In genomic region chr6:156886409-156886808, GRCh38 we compare ENCODE assay signal across 8 cellular contexts.
DNase-seq lines count a peak whose midpoint lies in the region; ATAC-seq, FAIRE-seq and TF ChIP-seq lines count a peak whose summit lies in the region.

No MANE protein-coding gene starts in this region.

- intact Hi-C loops in pancreas (cut with DNase I) (no loop called here), posterior vena cava (cut with DNase I) (no loop called here)

- H3K4me3 Mint-ChIP-seq in astrocyte (ENCODE audit: unreplicated experiment) = no peak overlapping the region

- FAIRE-seq in astrocyte (lab: Jason Lieb, UNC) (no peak), pancreas (lab: Jason Lieb, UNC) (no peak)

- H3K27me3 Mint-ChIP-seq in astrocyte (ENCODE audit: low read depth, unreplicated experiment) = no peaks in the 10 kb centered on the region

- peaks cover 4% of the 10 kb centered on the region for H3K36me3 Mint-ChIP-seq in astrocyte (ENCODE audit: low read depth, unreplicated experiment)

- WGBS in pancreas, 2 donors = 51% methylated on average over 8 of the region's 8 CpGs

- H3K4me1 Mint-ChIP-seq in astrocyte (ENCODE audit: low read depth, unreplicated experiment) = peaks cover 31% of the 10 kb centered on the region

- ATAC-seq in GM19397 (IDR thresholded peaks at IDR 0.05; ENCODE audit: unreplicated experiment) = peak; percentile 52
- ATAC-seq in HG03108 (IDR thresholded peaks at IDR 0.05; ENCODE audit: unreplicated experiment) = peak; percentile 63
- peak; percentile 39 to 69 (median 47) for ATAC-seq in pancreas

- H3K4me3 ChIP-seq in astrocyte (ENCODE audit: insufficient read depth, low read depth, low read length) = no peak overlapping the region
- H3K4me3 ChIP-seq in pancreas = no peak overlapping the region

- no peak overlapping the region for H3K9ac ChIP-seq in astrocyte (ENCODE audit: low read length)

- peaks cover 96% of the 10 kb centered on the region for H4K20me1 ChIP-seq in astrocyte (ENCODE audit: insufficient read depth, low read length)

- H3K9me3 Mint-ChIP-seq in astrocyte (ENCODE audit: unreplicated experiment) = no peaks in the 10 kb centered on the region

- TF ChIP-seq CTCF in astrocyte (IDR thresholded peaks at IDR 0.05; ENCODE audit: insufficient read depth, low read depth, low read length) (no peak), pancreas (IDR thresholded peaks at IDR 0.05) (no peak)

- H3K4me2 ChIP-seq in astrocyte (ENCODE audit: low read length) = peak overlapping the region; percentile 12

- H3K79me2 ChIP-seq in astrocyte (ENCODE audit: insufficient read depth, low read length) = peaks cover 97% of the 10 kb centered on the region

- H3K27ac Mint-ChIP-seq in astrocyte (ENCODE audit: unreplicated experiment) = no peak overlapping the region

- H3K4me1 ChIP-seq in astrocyte (ENCODE audit: insufficient read depth, low read length) (peaks cover 4% of the 10 kb centered on the region), pancreas (peaks cover 0 to 44% (median 20%) of the 10 kb centered on the region in 3 donors)

- no peak overlapping the region for H2AFZ ChIP-seq in astrocyte (ENCODE audit: low read depth, low read length)

- DNase-seq in astrocyte (ENCODE audit: low read depth) (no peak), pancreas (peak in 2 of 6 donors; percentile 41 to 49), DMS114 treated with DMSO at 0.1 percent for 48 hours (lab: John Stamatoyannopoulos, UW; ENCODE audit: unreplicated experiment) (no peak), NCI-H446 treated with DMSO at 0.1 percent for 48 hours (lab: John Stamatoyannopoulos, UW) (no peak), posterior vena cava (ENCODE audit: low spot score) (no peak), ACHN (no peak)

- H3K27me3 ChIP-seq in astrocyte (ENCODE audit: insufficient read depth, low read length) (no peaks in the 10 kb centered on the region), pancreas (no peaks in the 10 kb centered on the region)

- H3K27ac ChIP-seq in astrocyte (ENCODE audit: low read depth, low read length) (no peak overlapping the region), pancreas (peak overlapping the region; percentile 53 to 77 (median 70))

- no peaks in the 10 kb centered on the region for H3K9me3 ChIP-seq in astrocyte (ENCODE audit: insufficient read depth, low read depth, low read length)
- H3K9me3 ChIP-seq in pancreas = no peaks in the 10 kb centered on the region

- H3K36me3 ChIP-seq in astrocyte (ENCODE audit: insufficient read depth, low read length) (no peaks in the 10 kb centered on the region), pancreas (no peaks in the 10 kb centered on the region)

- in situ Hi-C loops in ACHN (cut with HindIII; ENCODE audit: low pct_ligation_motif_present, low pct_unique_long_range_greater_than_20kb, low sequenced_read_pairs) = no loop called here
